Comparison of ENCODE assay signal across 28 cellular contexts in genomic region chr15:60448668-60449360, GRCh38.
"Had no signal": no experiment of that assay in that cellular context is flagged by ENCODE, and none has a peak within 500 bp of the region (broad histone marks: within the 10 kb centered on the region; RNA-seq: fewer than 3 reads in every experiment).

No MANE protein-coding gene starts in this region.

- H3K4me3 ChIP-seq: ascending aorta had no signal

- H3K4me3 Mint-ChIP-seq: activated CD4-positive, alpha-beta T cell treated with anti-CD3 and anti-CD28 coated beads for 36 hours; activated CD8-positive, alpha-beta T cell treated with anti-CD3 and anti-CD28 coated beads for 36 hours; activated naive CD8-positive, alpha-beta T cell treated with anti-CD3 and anti-CD28 coated beads, Interleukin-2, amount 50 U/mL, for 24 hours; brain; central memory CD8-positive, alpha-beta T cell had no signal

- H3K27ac Mint-ChIP-seq: activated CD4-positive, alpha-beta T cell treated with anti-CD3 and anti-CD28 coated beads for 36 hours; activated CD8-positive, alpha-beta T cell treated with anti-CD3 and anti-CD28 coated beads for 36 hours; activated naive CD4-positive, alpha-beta T cell treated with anti-CD3 and anti-CD28 coated beads, Interleukin-2, amount 50 U/mL, for 72 hours; activated naive CD8-positive, alpha-beta T cell treated with anti-CD3 and anti-CD28 coated beads, Interleukin-2, amount 50 U/mL, for 24 hours had no signal

- H3K9me3 Mint-ChIP-seq: activated CD8-positive, alpha-beta T cell treated with anti-CD3 and anti-CD28 coated beads for 36 hours; activated naive CD4-positive, alpha-beta T cell treated with anti-CD3 and anti-CD28 coated beads, Interleukin-2, amount 50 U/mL, for 72 hours; activated naive CD8-positive, alpha-beta T cell treated with anti-CD3 and anti-CD28 coated beads, Interleukin-2, amount 50 U/mL, for 24 hours; brain; central memory CD8-positive, alpha-beta T cell had no signal

- ATAC-seq: activated CD4-positive, alpha-beta T cell treated with anti-CD3 and anti-CD28 coated beads for 36 hours; activated CD8-positive, alpha-beta T cell treated with anti-CD3 and anti-CD28 coated beads for 36 hours; activated naive CD4-positive, alpha-beta T cell treated with anti-CD3 and anti-CD28 coated beads, Interleukin-2, amount 50 U/mL, for 72 hours; activated naive CD8-positive, alpha-beta T cell treated with anti-CD3 and anti-CD28 coated beads, Interleukin-2, amount 50 U/mL, for 24 hours; Panc1; Right ventricle myocardium inferior had no signal

- H3K27me3 Mint-ChIP-seq: activated CD4-positive, alpha-beta T cell treated with anti-CD3 and anti-CD28 coated beads for 36 hours; activated CD8-positive, alpha-beta T cell treated with anti-CD3 and anti-CD28 coated beads for 36 hours; activated naive CD8-positive, alpha-beta T cell treated with anti-CD3 and anti-CD28 coated beads, Interleukin-2, amount 50 U/mL, for 24 hours; brain; central memory CD8-positive, alpha-beta T cell had no signal

- H3K4me1 ChIP-seq: ascending aorta had no signal

- H3K4me1 Mint-ChIP-seq: activated CD4-positive, alpha-beta T cell treated with anti-CD3 and anti-CD28 coated beads for 36 hours; activated naive CD8-positive, alpha-beta T cell treated with anti-CD3 and anti-CD28 coated beads, Interleukin-2, amount 50 U/mL, for 24 hours; brain; central memory CD8-positive, alpha-beta T cell had no signal

- H3K9me3 ChIP-seq: ascending aorta, SK-N-SH had no signal

- H3K27me3 ChIP-seq: ascending aorta had no signal

- DNase-seq: activated CD4-positive, alpha-beta T cell treated with anti-CD3 and anti-CD28 coated beads for 36 hours; activated CD8-positive, alpha-beta memory T cell treated with anti-CD3 and anti-CD28 coated beads, Interleukin-2, amount 50 U/mL, for 4 hours; activated CD8-positive, alpha-beta T cell treated with anti-CD3 and anti-CD28 coated beads for 36 hours; activated effector memory CD4-positive, alpha-beta T cell treated with Interleukin-2 at 50 U/mL for 16 hours; activated naive CD4-positive, alpha-beta T cell treated with Interleukin-2 at 50 U/mL for 16 hours; activated naive CD8-positive, alpha-beta T cell treated with anti-CD3 and anti-CD28 coated beads, Interleukin-2, amount 50 U/mL, for 24 hours; amniotic stem cell; Karpas-422; NCI-H1048; NCI-H146; NCI-H187 treated with DMSO at 0.1 percent for 48 hours; NCI-H2081 treated with DMSO at 0.1 percent for 48 hours; NCI-H2171; NCI-H2227 treated with DMSO at 0.1 percent for 48 hours; NCI-H526; NCI-H774; NK-92 treated with Interleukin-12 subunit alpha and Interleukin-12 subunit beta, amount 100 ng/mL, for 24 hours; OCI-M1; RPMI8226; SK-N-SH; T-helper 1 cell; WERI-Rb-1 had no signal

- H3K27ac ChIP-seq: ascending aorta, WERI-Rb-1 had no signal
